ENCODE assay signal across 21 cellular contexts in the genomic region with DNA sequence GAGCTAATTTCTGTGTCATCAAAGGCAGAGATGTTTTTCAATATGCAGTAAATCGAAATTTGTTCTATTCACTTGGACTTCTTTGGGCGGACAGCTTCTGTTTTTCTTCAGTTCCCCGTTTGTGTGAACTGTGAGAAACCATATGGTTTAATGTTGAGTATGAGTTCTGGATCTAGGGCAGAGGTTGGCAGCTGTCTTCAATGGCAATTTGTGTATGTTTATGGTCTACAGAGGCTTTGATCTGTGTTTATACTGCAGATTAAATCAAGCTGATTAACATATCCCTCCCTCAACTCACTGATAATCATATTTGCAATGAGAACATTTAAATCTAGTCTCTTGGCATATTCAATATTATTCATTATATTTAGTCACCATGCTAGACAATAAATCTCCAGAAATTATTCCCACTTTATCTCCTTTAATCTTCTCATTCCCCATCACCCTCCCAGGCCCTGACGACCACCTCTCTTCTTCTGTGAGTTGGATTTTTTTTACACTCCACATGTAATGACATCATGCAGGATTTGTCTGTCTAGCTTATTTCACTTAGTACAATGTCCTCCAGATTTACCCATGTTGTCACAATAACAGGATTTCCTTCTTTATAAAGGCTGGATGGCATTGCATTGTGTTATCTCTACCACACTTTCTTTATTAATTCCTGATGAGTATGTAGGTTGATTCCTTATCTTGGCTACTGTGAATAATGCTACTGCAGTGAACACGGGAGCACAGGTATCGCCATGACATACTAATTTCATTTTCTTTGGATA. TPM values are rescaled to one million over a fixed set of nuclear protein-coding genes. Genes with fewer than 3 reads are reported as not detected.
DNase-seq lines count a peak whose midpoint lies in the region; ATAC-seq and TF ChIP-seq lines count a peak whose summit lies in the region.
"Had no signal": no experiment of that assay in that cellular context is flagged by ENCODE, and none has a peak within 500 bp of the region (broad histone marks: within the 10 kb centered on the region; RNA-seq: fewer than 3 reads in every experiment).

No MANE protein-coding gene starts in this region.

- H3K4me3 ChIP-seq in GM23338 (no peak overlapping the region), left lung (no peak overlapping the region), stomach (no peak overlapping the region)
- H3K4me3 ChIP-seq: ascending aorta, mucosa of descending colon, ovary, SJSA1 had no signal

- H3K27ac ChIP-seq in GM23338 (ENCODE audit: low read depth) (peak overlapping the region; percentile 74; the same call in 1 of the 2 replicates), VCaP (peak overlapping the region; percentile 60), left lung (peak overlapping the region; percentile 49 to 75), stomach (peak overlapping the region in 3 of 5 donors; percentile 11 to 69 (median 39))
- H3K27ac ChIP-seq: ascending aorta, KMS-11, ovary had no signal

- no peaks in the 10 kb centered on the region for H3K9me2 ChIP-seq in GM23338 (ENCODE audit: insufficient read depth)

- no peak for TF ChIP-seq EP300 in stomach (IDR thresholded peaks at IDR 0.05)

- no peak for DNase-seq in GM23338 (ENCODE audit: low spot score)
- no peak for DNase-seq in left lung
- no peak for DNase-seq in stomach
- DNase-seq in stimulated activated naive CD8-positive, alpha-beta T cell treated with anti-CD3 and anti-CD28 coated beads, Interleukin-15, amount 100 ng/mL, for 72 hours, result no peak
- DNase-seq: activated CD4-positive, CD25-positive, alpha-beta regulatory T cell treated with anti-CD3 and anti-CD28 coated beads, Interleukin-2, amount 50 U/mL, for 72 hours; activated effector memory CD4-positive, alpha-beta T cell treated with anti-CD3 and anti-CD28 coated beads, Interleukin-2, amount 50 U/mL, for 16 hours; cerebellar nuclear complex; hypothalamus; mucosa of descending colon; NCI-H1048; NCI-H526 treated with DMSO at 0.1 percent for 48 hours; ovary; stimulated activated CD4-positive, alpha-beta T cell treated with anti-CD3 and anti-CD28 coated beads, Interleukin-1b, Interleukin-23, amount 100 ng/mL, for 48 hours had no signal

- no peak for TF ChIP-seq CTCF in GM23338 (conservative IDR thresholded peaks at IDR 0.05; ENCODE audit: low read depth in 2 of 2)
- TF ChIP-seq CTCF in VCaP (conservative IDR thresholded peaks at IDR 0.05), result no peak
- TF ChIP-seq CTCF in left lung (IDR thresholded peaks at IDR 0.05), result no peak
- TF ChIP-seq CTCF in stomach (IDR thresholded peaks at IDR 0.05), result no peak

- H3K4me1 ChIP-seq in GM23338 (ENCODE audit: insufficient read depth) (peaks cover 12% of the 10 kb centered on the region), left lung (peaks cover 0 to 52% of the 10 kb centered on the region in 2 donors), stomach (peaks cover 0 to 8% (median 4%) of the 10 kb centered on the region in 4 donors)
- H3K4me1 ChIP-seq: ascending aorta had no signal

- no peaks in the 10 kb centered on the region for H4K20me1 ChIP-seq in GM23338 (replicated peaks; ENCODE audit: insufficient read depth)

- H3K4me2 ChIP-seq in GM23338, result no peak overlapping the region
- H3K4me2 ChIP-seq: KMS-11 had no signal

- intact Hi-C loops in left lung (cut with DNase I) (no loop called here), stomach (cut with DNase I; ENCODE audit: low total_unique reads) (no loop called here)

- no peaks in the 10 kb centered on the region for H3K27me3 Mint-ChIP-seq in GM23338 (ENCODE audit: insufficient read depth, low read depth, poor library complexity)
- H3K27me3 Mint-ChIP-seq in stimulated activated naive CD8-positive, alpha-beta T cell treated with anti-CD3 and anti-CD28 coated beads, Interleukin-15, amount 100 ng/mL, for 72 hours, result no peaks in the 10 kb centered on the region
- H3K27me3 Mint-ChIP-seq: stimulated activated naive CD8-positive, alpha-beta T cell treated with anti-CD3 and anti-CD28 coated beads, Interleukin-15, Interleukin-2, amounts not matched to agents 100 ng/mL and 50 ng/mL, for 24 hours had no signal

- no peak overlapping the region for H2AFZ ChIP-seq in GM23338

- 64 to 71% (median 67%) methylated on average over 6 of the region's 6 CpGs for WGBS in stomach, 5 donors

- ATAC-seq in GM23338, result no peak
- ATAC-seq in left lung, result no peak
- ATAC-seq in GM18498 (IDR thresholded peaks at IDR 0.05; ENCODE audit: unreplicated experiment), result no peak
- ATAC-seq in stimulated activated naive CD8-positive, alpha-beta T cell treated with anti-CD3 and anti-CD28 coated beads, Interleukin-15, amount 100 ng/mL, for 72 hours, result no peak
- ATAC-seq in GM21515 (IDR thresholded peaks at IDR 0.05; ENCODE audit: unreplicated experiment), result no peak
- ATAC-seq: mucosa of descending colon had no signal

- TF ChIP-seq POLR2A in stomach (IDR thresholded peaks at IDR 0.05), result no peak

- H3F3A ChIP-seq in GM23338 (replicated peaks; ENCODE audit: low read depth), result peaks cover 8% of the 10 kb centered on the region

- no peak overlapping the region for H3K27ac Mint-ChIP-seq in GM23338
- H3K27ac Mint-ChIP-seq in stimulated activated naive CD8-positive, alpha-beta T cell treated with anti-CD3 and anti-CD28 coated beads, Interleukin-15, amount 100 ng/mL, for 72 hours, result no peak overlapping the region
- H3K27ac Mint-ChIP-seq: stimulated activated naive CD8-positive, alpha-beta T cell treated with anti-CD3 and anti-CD28 coated beads, Interleukin-15, Interleukin-2, amounts not matched to agents 100 ng/mL and 50 ng/mL, for 24 hours; T-helper 2 cell treated with Interferon-gamma antibody and Interleukin-4, amounts not matched to agents 5 μg/mL and 100 μg/mL, for 36 hours had no signal

- H3K79me2 ChIP-seq in GM23338 (replicated peaks; ENCODE audit: insufficient read depth), result peaks cover 24% of the 10 kb centered on the region

- H3K9me3 Mint-ChIP-seq in GM23338, result no peaks in the 10 kb centered on the region
- no peaks in the 10 kb centered on the region for H3K9me3 Mint-ChIP-seq in stimulated activated naive CD8-positive, alpha-beta T cell treated with anti-CD3 and anti-CD28 coated beads, Interleukin-15, amount 100 ng/mL, for 72 hours

- H3K27me3 ChIP-seq in GM23338 (ENCODE audit: insufficient read depth) (no peaks in the 10 kb centered on the region), left lung (no peaks in the 10 kb centered on the region), stomach (no peaks in the 10 kb centered on the region)
- H3K27me3 ChIP-seq: ascending aorta, ovary, SJSA1 had no signal

- H3K4me3 Mint-ChIP-seq in GM23338, result no peak overlapping the region
- H3K4me3 Mint-ChIP-seq in stimulated activated naive CD8-positive, alpha-beta T cell treated with anti-CD3 and anti-CD28 coated beads, Interleukin-15, amount 100 ng/mL, for 72 hours, result no peak overlapping the region
- H3K4me3 Mint-ChIP-seq: stimulated activated naive CD8-positive, alpha-beta T cell treated with anti-CD3 and anti-CD28 coated beads, Interleukin-15, Interleukin-2, amounts not matched to agents 100 ng/mL and 50 ng/mL, for 24 hours; T-helper 2 cell treated with Interferon-gamma antibody and Interleukin-4, amounts not matched to agents 5 μg/mL and 100 μg/mL, for 36 hours had no signal

- peaks cover 16% of the 10 kb centered on the region for H3K4me1 Mint-ChIP-seq in GM23338
- peaks cover 22% of the 10 kb centered on the region for H3K4me1 Mint-ChIP-seq in stimulated activated naive CD8-positive, alpha-beta T cell treated with anti-CD3 and anti-CD28 coated beads, Interleukin-15, amount 100 ng/mL, for 72 hours

- H3K9me3 ChIP-seq in left lung (no peaks in the 10 kb centered on the region), stomach (no peaks in the 10 kb centered on the region)
- H3K9me3 ChIP-seq: ascending aorta, ovary, SJSA1 had no signal

- peaks cover 8% of the 10 kb centered on the region for H3K36me3 Mint-ChIP-seq in GM23338 (ENCODE audit: low read depth)

- H3K36me3 ChIP-seq in GM23338 (ENCODE audit: insufficient read depth) (no peaks in the 10 kb centered on the region; the same call in 1 of the 2 replicates), left lung (peaks cover 0 to 16% of the 10 kb centered on the region in 2 donors), stomach (peaks cover 0 to 20% (median 12%) of the 10 kb centered on the region in 4 donors)
- H3K36me3 ChIP-seq: ascending aorta, ovary had no signal

TF ChIP-seq in GM23338, 12 proteins besides CTCF, POLR2A, EP300 and RAD21:
- TF ChIP-seq, protein P1, sequence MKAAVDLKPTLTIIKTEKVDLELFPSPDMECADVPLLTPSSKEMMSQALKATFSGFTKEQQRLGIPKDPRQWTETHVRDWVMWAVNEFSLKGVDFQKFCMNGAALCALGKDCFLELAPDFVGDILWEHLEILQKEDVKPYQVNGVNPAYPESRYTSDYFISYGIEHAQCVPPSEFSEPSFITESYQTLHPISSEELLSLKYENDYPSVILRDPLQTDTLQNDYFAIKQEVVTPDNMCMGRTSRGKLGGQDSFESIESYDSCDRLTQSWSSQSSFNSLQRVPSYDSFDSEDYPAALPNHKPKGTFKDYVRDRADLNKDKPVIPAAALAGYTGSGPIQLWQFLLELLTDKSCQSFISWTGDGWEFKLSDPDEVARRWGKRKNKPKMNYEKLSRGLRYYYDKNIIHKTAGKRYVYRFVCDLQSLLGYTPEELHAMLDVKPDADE (IDR thresholded peaks at IDR 0.05), result no peak
- TF ChIP-seq ZNF331 (CRISPR knock-in tag; IDR thresholded peaks at IDR 0.05; ENCODE audit: low read depth), result no peak

RNA-seq across cellular contexts. Expression of gene ZNF331, which starts 9.0 kb away (rescaled TPM):
- total RNA-seq in GM23338 (2014; rRNA removed; shearing (Covaris generic)), result 33.7 and 36.2 TPM in 2 replicates
- polyA plus RNA-seq in GM23338 (2016; fragmentation: Nextera tagmentation; extraction: Ambion mirVana), result 32.7 and 46.5 TPM in 2 replicates
- 10 to 100 TPM; 20.1 to 23.9 TPM for total RNA-seq in left lung
- total RNA-seq in stomach, result 10 to 100 TPM in 4 of 5 donors, 1 to 10 TPM in 1; 2.9 to 67.2 (median 17.9) TPM
- polyA plus RNA-seq in stomach, result 1 to 10 TPM; 8.1 to 8.9 (median 8.5) TPM
